In genomic region chr6:108630050-108630714, GRCh38 we compare ENCODE assay signal across 1 cellular context.
TF ChIP-seq lines count a peak whose summit lies in the region.

No MANE protein-coding gene starts in this region.

TF ChIP-seq in K562, 482 proteins besides CTCF, POLR2A, EP300 and RAD21 (continued from another document and continues in another):
- TF ChIP-seq ZNF785 (CRISPR knock-in tag; IDR thresholded peaks at IDR 0.05), result no peak
- peak; percentile 95 for TF ChIP-seq HDGF (IDR thresholded peaks at IDR 0.05)
- no peak for TF ChIP-seq MCM3 (IDR thresholded peaks at IDR 0.05)
- peak; percentile 70 for TF ChIP-seq SMARCA4 (IDR thresholded peaks at IDR 0.05)
- no peak for TF ChIP-seq HIVEP1 (CRISPR knock-in tag; IDR thresholded peaks at IDR 0.05)
- TF ChIP-seq POLR3A (IDR thresholded peaks at IDR 0.05; ENCODE audit: borderline replicate concordance, extremely low read depth, insufficient read depth, insufficient read length), result no peak
- TF ChIP-seq GTF2A2 (tag; IDR thresholded peaks at IDR 0.05), result no peak
- no peak for TF ChIP-seq ESRRB (CRISPR knock-in tag; IDR thresholded peaks at IDR 0.05; ENCODE audit: borderline replicate concordance)
- no peak for TF ChIP-seq TAF7 (tag; IDR thresholded peaks at IDR 0.05)
- TF ChIP-seq BCLAF1 (IDR thresholded peaks at IDR 0.05; ENCODE audit: borderline replicate concordance in 1 of 2, control insufficient read depth in 1 of 2, low read depth in 2 of 2, low read length in 1 of 2), result no peak
- no peak for TF ChIP-seq KDM1A (IDR thresholded peaks at IDR 0.05)
- TF ChIP-seq, protein P1, sequence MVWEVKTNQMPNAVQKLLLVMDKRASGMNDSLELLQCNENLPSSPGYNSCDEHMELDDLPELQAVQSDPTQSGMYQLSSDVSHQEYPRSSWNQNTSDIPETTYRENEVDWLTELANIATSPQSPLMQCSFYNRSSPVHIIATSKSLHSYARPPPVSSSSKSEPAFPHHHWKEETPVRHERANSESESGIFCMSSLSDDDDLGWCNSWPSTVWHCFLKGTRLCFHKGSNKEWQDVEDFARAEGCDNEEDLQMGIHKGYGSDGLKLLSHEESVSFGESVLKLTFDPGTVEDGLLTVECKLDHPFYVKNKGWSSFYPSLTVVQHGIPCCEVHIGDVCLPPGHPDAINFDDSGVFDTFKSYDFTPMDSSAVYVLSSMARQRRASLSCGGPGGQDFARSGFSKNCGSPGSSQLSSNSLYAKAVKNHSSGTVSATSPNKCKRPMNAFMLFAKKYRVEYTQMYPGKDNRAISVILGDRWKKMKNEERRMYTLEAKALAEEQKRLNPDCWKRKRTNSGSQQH (CRISPR knock-in tag; IDR thresholded peaks at IDR 0.05), result peak; percentile 92
- TF ChIP-seq LARP7 (IDR thresholded peaks at IDR 0.05), result 0 out of 2 replicates have a peak, but pooled peaks have one; percentile 78
- TF ChIP-seq FUS (optimal IDR thresholded peaks at IDR 0.05; ENCODE audit: low read depth, low read length), result no peak
- TF ChIP-seq SMAD3 (CRISPR knock-in tag; conservative IDR thresholded peaks at IDR 0.05), result no peak
- TF ChIP-seq CBX2 (IDR thresholded peaks at IDR 0.05; ENCODE audit: insufficient read depth, low read length, poor library complexity, severe bottlenecking), result no peak
- TF ChIP-seq MYC (IDR thresholded peaks at IDR 0.05; ENCODE audit: low read depth, low read length), result no peak
- TF ChIP-seq MYC (CRISPR knock-in tag; IDR thresholded peaks at IDR 0.05; ENCODE audit: borderline replicate concordance, low read depth), result no peak
- no peak for TF ChIP-seq SMAD2 (IDR thresholded peaks at IDR 0.05; ENCODE audit: low read depth, low read length)
- TF ChIP-seq, protein P2, sequence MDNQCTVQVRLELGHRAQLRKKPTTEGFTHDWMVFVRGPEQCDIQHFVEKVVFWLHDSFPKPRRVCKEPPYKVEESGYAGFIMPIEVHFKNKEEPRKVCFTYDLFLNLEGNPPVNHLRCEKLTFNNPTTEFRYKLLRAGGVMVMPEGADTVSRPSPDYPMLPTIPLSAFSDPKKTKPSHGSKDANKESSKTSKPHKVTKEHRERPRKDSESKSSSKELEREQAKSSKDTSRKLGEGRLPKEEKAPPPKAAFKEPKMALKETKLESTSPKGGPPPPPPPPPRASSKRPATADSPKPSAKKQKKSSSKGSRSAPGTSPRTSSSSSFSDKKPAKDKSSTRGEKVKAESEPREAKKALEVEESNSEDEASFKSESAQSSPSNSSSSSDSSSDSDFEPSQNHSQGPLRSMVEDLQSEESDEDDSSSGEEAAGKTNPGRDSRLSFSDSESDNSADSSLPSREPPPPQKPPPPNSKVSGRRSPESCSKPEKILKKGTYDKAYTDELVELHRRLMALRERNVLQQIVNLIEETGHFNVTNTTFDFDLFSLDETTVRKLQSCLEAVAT (IDR thresholded peaks at IDR 0.05), result peak; percentile 69 to 83; a peak in 2 of 4 replicates
- TF ChIP-seq MTA1 (IDR thresholded peaks at IDR 0.05; ENCODE audit: borderline replicate concordance), result peak; percentile 76; the same call in 1 of the 2 replicates
- TF ChIP-seq KDM2B (CRISPR knock-in tag; IDR thresholded peaks at IDR 0.05), result no peak
- no peak for TF ChIP-seq SLC30A9 (CRISPR knock-in tag; IDR thresholded peaks at IDR 0.05)
- TF ChIP-seq CREB5 (CRISPR knock-in tag; IDR thresholded peaks at IDR 0.05), result no peak
- no peak for TF ChIP-seq DIDO1 (tag; IDR thresholded peaks at IDR 0.05; ENCODE audit: low read depth)
- no peak for TF ChIP-seq ZNF280A (IDR thresholded peaks at IDR 0.05; ENCODE audit: low read depth, partially characterized antibody)
- TF ChIP-seq ETV6 (IDR thresholded peaks at IDR 0.05; ENCODE audit: borderline replicate concordance in 1 of 2, low read depth in 2 of 2, low read length in 1 of 2), result no peak
- TF ChIP-seq ETV6 (CRISPR knock-in tag; IDR thresholded peaks at IDR 0.05; ENCODE audit: borderline replicate concordance), result no peak
- no peak for TF ChIP-seq CBX8 (IDR thresholded peaks at IDR 0.05; ENCODE audit: borderline replicate concordance, extremely low read depth, low read depth, low read length, poor library complexity, severe bottlenecking)
- no peak for TF ChIP-seq GABPB1 (CRISPR knock-in tag; IDR thresholded peaks at IDR 0.05)
- TF ChIP-seq, protein P3, sequence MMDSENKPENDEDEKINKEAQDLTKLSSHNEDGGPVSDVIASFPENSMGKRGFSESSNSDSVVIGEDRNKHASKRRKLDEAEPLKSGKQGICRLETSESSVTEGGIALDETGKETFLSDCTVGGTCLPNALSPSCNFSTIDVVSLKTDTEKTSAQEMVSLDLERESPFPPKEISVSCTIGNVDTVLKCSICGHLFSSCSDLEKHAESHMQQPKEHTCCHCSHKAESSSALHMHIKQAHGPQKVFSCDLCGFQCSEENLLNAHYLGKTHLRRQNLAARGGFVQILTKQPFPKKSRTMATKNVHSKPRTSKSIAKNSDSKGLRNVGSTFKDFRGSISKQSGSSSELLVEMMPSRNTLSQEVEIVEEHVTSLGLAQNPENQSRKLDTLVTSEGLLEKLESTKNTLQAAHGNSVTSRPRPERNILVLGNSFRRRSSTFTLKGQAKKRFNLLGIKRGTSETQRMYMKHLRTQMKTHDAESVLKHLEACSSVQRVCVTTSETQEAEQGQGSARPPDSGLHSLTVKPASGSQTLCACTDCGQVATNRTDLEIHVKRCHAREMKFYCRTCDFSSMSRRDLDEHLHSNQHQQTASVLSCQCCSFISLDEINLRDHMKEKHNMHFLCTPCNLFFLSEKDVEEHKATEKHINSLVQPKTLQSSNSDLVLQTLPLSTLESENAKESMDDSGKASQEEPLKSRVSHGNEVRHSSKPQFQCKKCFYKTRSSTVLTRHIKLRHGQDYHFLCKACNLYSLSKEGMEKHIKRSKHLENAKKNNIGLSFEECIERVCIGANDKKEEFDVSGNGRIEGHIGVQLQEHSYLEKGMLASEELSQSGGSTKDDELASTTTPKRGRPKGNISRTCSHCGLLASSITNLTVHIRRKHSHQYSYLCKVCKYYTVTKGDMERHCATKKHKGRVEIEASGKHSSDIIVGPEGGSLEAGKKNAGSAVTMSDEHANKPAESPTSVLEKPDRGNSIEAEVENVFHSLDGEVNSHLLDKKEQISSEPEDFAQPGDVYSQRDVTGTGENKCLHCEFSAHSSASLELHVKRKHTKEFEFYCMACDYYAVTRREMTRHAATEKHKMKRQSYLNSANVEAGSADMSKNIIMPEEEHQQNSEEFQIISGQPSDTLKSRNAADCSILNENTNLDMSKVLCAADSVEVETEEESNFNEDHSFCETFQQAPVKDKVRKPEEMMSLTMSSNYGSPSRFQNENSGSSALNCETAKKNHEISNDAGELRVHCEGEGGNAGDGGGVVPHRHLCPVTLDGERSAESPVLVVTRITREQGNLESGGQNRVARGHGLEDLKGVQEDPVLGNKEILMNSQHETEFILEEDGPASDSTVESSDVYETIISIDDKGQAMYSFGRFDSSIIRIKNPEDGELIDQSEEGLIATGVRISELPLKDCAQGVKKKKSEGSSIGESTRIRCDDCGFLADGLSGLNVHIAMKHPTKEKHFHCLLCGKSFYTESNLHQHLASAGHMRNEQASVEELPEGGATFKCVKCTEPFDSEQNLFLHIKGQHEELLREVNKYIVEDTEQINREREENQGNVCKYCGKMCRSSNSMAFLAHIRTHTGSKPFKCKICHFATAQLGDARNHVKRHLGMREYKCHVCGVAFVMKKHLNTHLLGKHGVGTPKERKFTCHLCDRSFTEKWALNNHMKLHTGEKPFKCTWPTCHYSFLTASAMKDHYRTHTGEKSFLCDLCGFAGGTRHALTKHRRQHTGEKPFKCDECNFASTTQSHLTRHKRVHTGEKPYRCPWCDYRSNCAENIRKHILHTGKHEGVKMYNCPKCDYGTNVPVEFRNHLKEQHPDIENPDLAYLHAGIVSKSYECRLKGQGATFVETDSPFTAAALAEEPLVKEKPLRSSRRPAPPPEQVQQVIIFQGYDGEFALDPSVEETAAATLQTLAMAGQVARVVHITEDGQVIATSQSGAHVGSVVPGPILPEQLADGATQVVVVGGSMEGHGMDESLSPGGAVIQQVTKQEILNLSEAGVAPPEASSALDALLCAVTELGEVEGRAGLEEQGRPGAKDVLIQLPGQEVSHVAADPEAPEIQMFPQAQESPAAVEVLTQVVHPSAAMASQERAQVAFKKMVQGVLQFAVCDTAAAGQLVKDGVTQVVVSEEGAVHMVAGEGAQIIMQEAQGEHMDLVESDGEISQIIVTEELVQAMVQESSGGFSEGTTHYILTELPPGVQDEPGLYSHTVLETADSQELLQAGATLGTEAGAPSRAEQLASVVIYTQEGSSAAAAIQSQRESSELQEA (IDR thresholded peaks at IDR 0.05; ENCODE audit: low read depth), result no peak
- peak; percentile 71; the same call in 1 of the 2 replicates for TF ChIP-seq SMARCE1 (IDR thresholded peaks at IDR 0.05)
- TF ChIP-seq ARID2 (IDR thresholded peaks at IDR 0.05), result peak; percentile 44; the same call in 1 of the 2 replicates
- TF ChIP-seq RB1 (IDR thresholded peaks at IDR 0.05; ENCODE audit: low read depth), result no peak
- TF ChIP-seq ZNF780A (CRISPR knock-in tag; IDR thresholded peaks at IDR 0.05), result no peak
- TF ChIP-seq BCL6 (CRISPR knock-in tag; IDR thresholded peaks at IDR 0.05), result no peak
- TF ChIP-seq PATZ1 (CRISPR knock-in tag; IDR thresholded peaks at IDR 0.05; ENCODE audit: borderline replicate concordance), result no peak
- TF ChIP-seq ZNF655 (CRISPR knock-in tag; IDR thresholded peaks at IDR 0.05), result no peak
